8 cellular contexts compared by ENCODE assay signal in the genomic region with DNA sequence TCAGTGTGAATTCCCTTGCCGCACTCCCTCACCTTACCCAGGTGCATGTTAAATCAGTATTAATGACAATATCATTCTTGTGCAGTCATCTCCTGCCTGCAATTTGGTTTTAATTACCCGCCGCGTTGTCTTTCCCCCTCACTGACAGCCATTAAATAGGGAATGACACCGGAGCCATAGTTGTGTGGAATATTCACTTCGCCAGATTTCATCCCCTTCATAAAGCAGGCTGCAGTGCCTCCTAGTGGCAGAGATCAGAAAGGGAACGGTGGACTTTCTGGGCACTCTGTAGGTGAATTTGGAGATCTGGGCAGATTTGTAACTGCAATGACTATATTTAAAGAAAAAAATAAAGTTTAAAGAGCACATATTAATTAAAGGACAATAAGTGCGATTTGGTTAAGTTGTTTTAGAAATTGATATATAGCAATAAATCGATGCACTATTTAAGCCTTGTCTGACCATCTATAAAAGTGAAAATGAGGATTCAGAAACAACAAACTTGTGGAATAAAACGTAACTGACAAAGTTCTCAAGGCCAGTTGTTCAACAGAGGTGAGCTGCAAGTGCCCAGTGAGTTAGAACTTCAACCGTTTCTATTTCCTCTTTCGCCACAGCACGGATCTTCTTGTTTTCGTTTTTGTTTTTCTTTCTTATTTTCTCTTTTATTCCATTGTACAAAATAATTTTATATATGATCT.
DNase-seq lines count a peak whose midpoint lies in the region; ATAC-seq and TF ChIP-seq lines count a peak whose summit lies in the region.

No MANE protein-coding gene starts in this region.

- intact Hi-C loops in gastrocnemius medialis (cut with DNase I; ENCODE audit: low total_unique reads): loop anchor here (5.0 kb wide), 1 partner anchor 1978 kb away; no protein-coding TSS in a partner anchor

- H3K4me3 ChIP-seq in right atrium auricular region: no peak overlapping the region
- peak overlapping the region in 1 of 4 donors; percentile 4 for H3K4me3 ChIP-seq in gastrocnemius medialis

- in situ Hi-C loops in gastrocnemius medialis (cut with MboI; ENCODE audit: low sequenced_read_pairs in 4 of 4): loop anchor here in 2 of 4 donors (25.0 kb wide), 1 partner anchor 1973 kb away; no protein-coding TSS in a partner anchor

- H3K36me3 Mint-ChIP-seq in activated naive CD4-positive, alpha-beta T cell treated with anti-CD3 and anti-CD28 coated beads, Interleukin-2, amount 10 ng/mL, durations not matched to agents 7 days and 5 days: no peaks in the 10 kb centered on the region
- no peaks in the 10 kb centered on the region for H3K36me3 Mint-ChIP-seq in T-helper 17 cell (ENCODE audit: low read depth)

- ATAC-seq in gastrocnemius medialis (peak in 1 of 2 donors; percentile 60), T-helper 17 cell (no peak), GM21381 (IDR thresholded peaks at IDR 0.05; ENCODE audit: unreplicated experiment) (no peak)

- no peaks in the 10 kb centered on the region for H3K9me3 Mint-ChIP-seq in activated naive CD4-positive, alpha-beta T cell treated with anti-CD3 and anti-CD28 coated beads, Interleukin-2, amount 10 ng/mL, durations not matched to agents 7 days and 5 days

- no peaks in the 10 kb centered on the region for H3K4me1 ChIP-seq in right atrium auricular region
- H3K4me1 ChIP-seq in gastrocnemius medialis: no peaks in the 10 kb centered on the region

- no peaks in the 10 kb centered on the region for H3K4me1 Mint-ChIP-seq in activated naive CD4-positive, alpha-beta T cell treated with anti-CD3 and anti-CD28 coated beads, Interleukin-2, amount 10 ng/mL, durations not matched to agents 7 days and 5 days
- no peaks in the 10 kb centered on the region for H3K4me1 Mint-ChIP-seq in T-helper 17 cell

- DNase-seq in D341Med (ENCODE audit: low spot score): peak; percentile 63
- peak; percentile 38 for DNase-seq in H4 (ENCODE audit: low spot score)
- peak; percentile 12 for DNase-seq in NCI-H460 (ENCODE audit: extremely low read depth, low read depth)
- peak; percentile 51 for DNase-seq in activated naive CD4-positive, alpha-beta T cell treated with anti-CD3 and anti-CD28 coated beads, Interleukin-2, amount 10 ng/mL, durations not matched to agents 7 days and 5 days
- no peak for DNase-seq in right atrium auricular region (ENCODE audit: low spot score)
- peak in 1 of 2 donors; percentile 15 for DNase-seq in gastrocnemius medialis
- DNase-seq in T-helper 17 cell: no peak

- H3K4me3 Mint-ChIP-seq in activated naive CD4-positive, alpha-beta T cell treated with anti-CD3 and anti-CD28 coated beads, Interleukin-2, amount 10 ng/mL, durations not matched to agents 7 days and 5 days: no peak overlapping the region
- H3K4me3 Mint-ChIP-seq in T-helper 17 cell: no peak overlapping the region

- no peak overlapping the region for H3K27ac ChIP-seq in right atrium auricular region
- H3K27ac ChIP-seq in gastrocnemius medialis: no peak overlapping the region

- CTCF ChIA-PET in activated naive CD4-positive, alpha-beta T cell treated with anti-CD3 and anti-CD28 coated beads, Interleukin-2, amount 10 ng/mL, durations not matched to agents 7 days and 5 days (lab: Charles Lee): interaction anchor here (1.1 to 1.6 kb wide), 6 partner anchors 9 to 1975 kb away, joined by 3 to 6 read pairs (median 4); no protein-coding TSS in a partner anchor

- H3K9me3 ChIP-seq in right atrium auricular region (no peaks in the 10 kb centered on the region), gastrocnemius medialis (peaks cover 0 to 3% (median 0%) of the 10 kb centered on the region in 3 donors), T-helper 17 cell (ENCODE audit: control insufficient read depth, low read length, poor library complexity, severe bottlenecking) (peaks cover 2% of the 10 kb centered on the region)

- no peaks in the 10 kb centered on the region for H3K27me3 ChIP-seq in right atrium auricular region
- H3K27me3 ChIP-seq in gastrocnemius medialis: no peaks in the 10 kb centered on the region

- H3K36me3 ChIP-seq in right atrium auricular region: no peaks in the 10 kb centered on the region
- no peaks in the 10 kb centered on the region for H3K36me3 ChIP-seq in gastrocnemius medialis

- H3K27me3 Mint-ChIP-seq in activated naive CD4-positive, alpha-beta T cell treated with anti-CD3 and anti-CD28 coated beads, Interleukin-2, amount 10 ng/mL, durations not matched to agents 7 days and 5 days: no peaks in the 10 kb centered on the region
- H3K27me3 Mint-ChIP-seq in T-helper 17 cell: no peaks in the 10 kb centered on the region

- no peak overlapping the region for H3K27ac Mint-ChIP-seq in activated naive CD4-positive, alpha-beta T cell treated with anti-CD3 and anti-CD28 coated beads, Interleukin-2, amount 10 ng/mL, durations not matched to agents 7 days and 5 days
- H3K27ac Mint-ChIP-seq in T-helper 17 cell: no peak overlapping the region

- TF ChIP-seq CTCF in right atrium auricular region (IDR thresholded peaks at IDR 0.05) (peak; percentile 71 to 89), gastrocnemius medialis (IDR thresholded peaks at IDR 0.05 in 4 of 5, conservative IDR thresholded peaks at IDR 0.05 in 1 of 5) (peak; percentile 45 to 71 (median 60))

- no peak for TF ChIP-seq POLR2A in gastrocnemius medialis (IDR thresholded peaks at IDR 0.05)

Comparison
In these comparisons a context has a peak if more than half of its experiments do, and no peak if none do; other contexts are left out.
1. DNase-seq: peak in D341Med (single experiment), H4 (single experiment), NCI-H460 (single experiment) and activated naive CD4-positive, alpha-beta T cell treated with anti-CD3 and anti-CD28 coated beads, Interleukin-2, amount 10 ng/mL, durations not matched to agents 7 days and 5 days (single experiment); none in right atrium auricular region (single experiment) and T-helper 17 cell (0 of 3).